Comparison of ENCODE assay signal across 8 cellular contexts in genomic region chr14:22597771-22598098, GRCh38. TPM values are rescaled to one million over a fixed set of nuclear protein-coding genes. Genes with fewer than 3 reads are reported as not detected.
DNase-seq lines count a peak whose midpoint lies in the region; ATAC-seq and TF ChIP-seq lines count a peak whose summit lies in the region.

No MANE protein-coding gene starts in this region.

- ATAC-seq in GM18907 (IDR thresholded peaks at IDR 0.05; ENCODE audit: unreplicated experiment) (peak; percentile 21), HG03342 (IDR thresholded peaks at IDR 0.05; ENCODE audit: unreplicated experiment) (peak; percentile 21), lung (ENCODE audit: insufficient read depth, low FRiP score) (no peak), GM21360 (IDR thresholded peaks at IDR 0.05; ENCODE audit: unreplicated experiment) (no peak)

- peak overlapping the region; percentile 67 to 86 (median 78) for H3K4me3 ChIP-seq in breast epithelium
- peak overlapping the region; percentile 57 for H3K4me3 ChIP-seq in lung
- H3K4me3 ChIP-seq in uterus, result peak overlapping the region; percentile 64 to 70

- H3K27me3 ChIP-seq in breast epithelium (no peaks in the 10 kb centered on the region), lung (ENCODE audit: control insufficient read depth, insufficient read depth) (no peaks in the 10 kb centered on the region), uterus (no peaks in the 10 kb centered on the region)

- TF ChIP-seq CTCF in breast epithelium (IDR thresholded peaks at IDR 0.05), result no peak
- TF ChIP-seq CTCF in lung (IDR thresholded peaks at IDR 0.05; ENCODE audit: control extremely low read depth, extremely low read depth), result no peak
- no peak for TF ChIP-seq CTCF in uterus (IDR thresholded peaks at IDR 0.05)

- 7 to 10% methylated on average over 9 of the region's 9 CpGs for WGBS in lung, 2 donors

- peak overlapping the region; percentile 91 to 95 for H3K27ac ChIP-seq in breast epithelium
- peak overlapping the region; percentile 73 to 87 for H3K27ac ChIP-seq in lung (ENCODE audit: low read depth in 1 of 2, low read length in 1 of 2)
- H3K27ac ChIP-seq in uterus, result peak overlapping the region; percentile 88 to 92

- H3K4me1 ChIP-seq in breast epithelium (peaks cover 0 to 13% of the 10 kb centered on the region in 2 donors), lung (ENCODE audit: control insufficient read depth in 2 of 2, insufficient read depth in 2 of 2, low read length in 2 of 2) (peaks cover 4 to 7% of the 10 kb centered on the region in 2 donors), uterus (peaks cover 0 to 9% of the 10 kb centered on the region in 2 donors)

- no peaks in the 10 kb centered on the region for H3K9me3 ChIP-seq in breast epithelium
- no peaks in the 10 kb centered on the region for H3K9me3 ChIP-seq in lung (ENCODE audit: control insufficient read depth in 2 of 2, insufficient read depth in 1 of 2, low read length in 1 of 2)
- no peaks in the 10 kb centered on the region for H3K9me3 ChIP-seq in uterus

- intact Hi-C loops in breast epithelium (cut with DNase I; ENCODE audit: low total_unique reads), result no loop called here
- intact Hi-C loops in uterus (cut with DNase I; ENCODE audit: low total_unique reads), result no loop called here

- H3K36me3 ChIP-seq in breast epithelium (no peaks in the 10 kb centered on the region), lung (ENCODE audit: control insufficient read depth in 2 of 2, insufficient read depth in 2 of 2, low read length in 2 of 2) (peaks cover 6 to 10% of the 10 kb centered on the region in 2 donors), uterus (no peaks in the 10 kb centered on the region)

- TF ChIP-seq POLR2A in breast epithelium (IDR thresholded peaks at IDR 0.05) (no peak), uterus (IDR thresholded peaks at IDR 0.05) (no peak)

- DNase-seq in breast epithelium (ENCODE audit: low spot score in 2 of 2) (no peak), lung (ENCODE audit: low spot score) (no peak), uterus (no peak), ureter (ENCODE audit: low spot score) (no peak), islet precursor cell (no peak)

RNA-seq across cellular contexts. Expression of gene ABHD4, which starts 0.4 kb away (rescaled TPM):
- total RNA-seq in breast epithelium (10 to 100 TPM; 22.1 to 41.6 (median 25.2) TPM), lung (10 to 100 TPM; 29.0 to 34.0 TPM), uterus (10 to 100 TPM; 17.9 to 40.0 (median 28.6) TPM), ureter (33.7 TPM)
- polyA plus RNA-seq in lung, result 10 to 100 TPM; 14.9 to 18.8 TPM

RNA-seq across cellular contexts. Expression of gene DAD1, which starts 8.7 kb away (rescaled TPM):
- total RNA-seq in breast epithelium (100 to 1,000 TPM; 192 to 238 (median 202) TPM), lung (100 to 1,000 TPM; 164 to 187 TPM), uterus (100 to 1,000 TPM in 3 of 4 donors, 10 to 100 TPM in 1; 92.2 to 375 (median 207) TPM), ureter (172 TPM)
- 100 to 1,000 TPM; 247 to 377 TPM for polyA plus RNA-seq in lung

RNA-seq across cellular contexts. Expression of gene OR6J1, which starts 46.4 kb away (rescaled TPM):
- total RNA-seq in breast epithelium (not detected), lung (under 1 TPM in 1 of 2 donors, not detected in 1; 0.11 TPM), uterus (under 1 TPM in 1 of 4 donors, not detected in 3; 0.14 TPM), ureter (not detected)
- not detected for polyA plus RNA-seq in lung

Comparison
In these comparisons a context has a peak if more than half of its experiments do, and no peak if none do; other contexts are left out.
1. ATAC-seq: peak in GM18907 (single experiment) and HG03342 (single experiment); none in lung (single experiment) and GM21360 (single experiment).
2. Peak in every context shown above with its lines, with median percentiles within 50 percentile points of each other: H3K27ac ChIP-seq and H3K4me3 ChIP-seq.